ENCODE assay signal across 8 cellular contexts in the genomic region with DNA sequence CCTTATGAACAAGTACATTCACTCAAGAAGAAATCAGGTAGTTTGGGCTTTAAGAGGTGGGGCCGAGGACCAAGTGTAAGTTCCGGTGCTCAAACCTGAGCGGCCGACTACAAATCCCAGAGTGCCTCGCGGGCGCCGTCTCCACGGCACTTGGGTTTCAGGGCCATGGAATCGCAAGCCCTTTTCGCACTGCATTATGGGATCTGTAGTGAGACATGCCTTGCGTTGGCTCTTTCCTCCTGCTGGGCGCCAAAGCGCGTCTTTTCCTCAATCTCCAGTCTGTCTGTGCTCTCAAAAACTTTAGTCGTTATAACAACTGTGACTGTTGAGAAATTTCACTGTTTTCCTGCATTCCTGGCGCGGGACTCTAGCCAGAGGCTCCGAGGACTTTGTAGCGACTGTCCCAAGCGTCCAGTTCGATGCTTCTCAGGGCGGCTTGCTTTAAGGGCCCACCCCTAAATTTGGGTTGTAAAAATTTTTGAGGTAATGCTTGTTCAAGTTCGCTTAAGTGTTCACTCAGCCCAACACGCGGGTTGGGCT. TPM values are rescaled to one million over a fixed set of nuclear protein-coding genes. Genes with fewer than 3 reads are reported as not detected.
A peak's percentile ranks its signal among the peaks of the same experiment; 100 is the strongest.
DNase-seq lines count a peak whose midpoint lies in the region; ATAC-seq and TF ChIP-seq lines count a peak whose summit lies in the region.

No MANE protein-coding gene starts in this region.

- peak overlapping the region; percentile 100 for H3K27ac Mint-ChIP-seq in activated CD4-positive, alpha-beta T cell treated with anti-CD3 and anti-CD28 coated beads, Interleukin-2, amount 10 ng/mL, durations not matched to agents 24 days and 14 days

- POLR2A ChIA-PET in BJ (lab: Charles Lee), result no interaction called here

- intact Hi-C loops in activated CD4-positive, alpha-beta T cell treated with anti-CD3 and anti-CD28 coated beads, Interleukin-2, amount 10 ng/mL, durations not matched to agents 24 days and 14 days (cut with micrococcal nuclease), result loop anchor here (1.0 to 2.0 kb wide), 4 partner anchors 400 to 780 kb away; partner anchors contain the start of genes EFHC1, LRRC1 and MCM3

- H3K27me3 Mint-ChIP-seq in activated CD4-positive, alpha-beta T cell treated with anti-CD3 and anti-CD28 coated beads, Interleukin-2, amount 10 ng/mL, durations not matched to agents 24 days and 14 days, result no peaks in the 10 kb centered on the region

- H3K9me3 Mint-ChIP-seq in activated CD4-positive, alpha-beta T cell treated with anti-CD3 and anti-CD28 coated beads, Interleukin-2, amount 10 ng/mL, durations not matched to agents 24 days and 14 days, result no peaks in the 10 kb centered on the region

- ATAC-seq in GM19372 (IDR thresholded peaks at IDR 0.05; ENCODE audit: low read depth, unreplicated experiment), result peak; percentile 70
- ATAC-seq in HG03520 (IDR thresholded peaks at IDR 0.05; ENCODE audit: unreplicated experiment), result peak; percentile 75

- H3K27me3 ChIP-seq in BJ (ENCODE audit: control insufficient read depth, insufficient read depth, low read length) (no peaks in the 10 kb centered on the region), layer of hippocampus (ENCODE audit: control insufficient read depth, insufficient read depth, low read length) (no peaks in the 10 kb centered on the region)

- peak; percentile 23; the same call in 1 of the 2 replicates for TF ChIP-seq CTCF in BJ (IDR thresholded peaks at IDR 0.05; ENCODE audit: insufficient read depth, low read depth, low read length)
- TF ChIP-seq CTCF in coronary artery (IDR thresholded peaks at IDR 0.05), result no peak

- H3K4me1 Mint-ChIP-seq in activated CD4-positive, alpha-beta T cell treated with anti-CD3 and anti-CD28 coated beads, Interleukin-2, amount 10 ng/mL, durations not matched to agents 24 days and 14 days, result peaks cover 46% of the 10 kb centered on the region

- CTCF ChIA-PET in BJ (lab: Yijun Ruan, JAX), result interaction anchor here (1.5 to 1.7 kb wide), 2 partner anchors 68 to 419 kb away, joined by 3 to 5 read pairs; no protein-coding TSS in a partner anchor

- H3K36me3 ChIP-seq in BJ (ENCODE audit: control insufficient read depth, insufficient read depth, low read length), result no peaks in the 10 kb centered on the region

- H3K4me3 ChIP-seq in BJ (ENCODE audit: low read depth, low read length) (peak overlapping the region; percentile 68), coronary artery (peak overlapping the region; percentile 99)

- peak overlapping the region; percentile 90 to 97 for H3K27ac ChIP-seq in coronary artery
- H3K27ac ChIP-seq in layer of hippocampus (ENCODE audit: low read depth, low read length), result peak overlapping the region; percentile 92

- peaks cover 8% of the 10 kb centered on the region for H3K36me3 Mint-ChIP-seq in activated CD4-positive, alpha-beta T cell treated with anti-CD3 and anti-CD28 coated beads, Interleukin-2, amount 10 ng/mL, durations not matched to agents 24 days and 14 days (ENCODE audit: low read depth)

- peak; percentile 88 for DNase-seq in BJ (ENCODE audit: low read depth)
- DNase-seq in NCI-H526 treated with DMSO at 0.1 percent for 48 hours (lab: John Stamatoyannopoulos, UW), result peak; percentile 94
- DNase-seq in activated CD4-positive, alpha-beta T cell treated with anti-CD3 and anti-CD28 coated beads, Interleukin-2, amount 10 ng/mL, durations not matched to agents 24 days and 14 days, result peak; percentile 98
- peak; percentile 98 for DNase-seq in coronary artery (ENCODE audit: low spot score)
- DNase-seq in stimulated activated CD4-positive, alpha-beta T cell treated with anti-CD3 and anti-CD28 coated beads, Interleukin-1b, Interleukin-23, amount 100 ng/mL, for 1 hour (ENCODE audit: low read depth in 2 of 2), result peak; percentile 81 to 84

- H3K4me3 Mint-ChIP-seq in activated CD4-positive, alpha-beta T cell treated with anti-CD3 and anti-CD28 coated beads, Interleukin-2, amount 10 ng/mL, durations not matched to agents 24 days and 14 days, result peak overlapping the region; percentile 100

RNA-seq across cellular contexts. Expression of gene FBXO9, which starts 0.4 kb away (rescaled TPM):
- 78.9 and 83.5 TPM in 2 replicates for polyA plus RNA-seq in BJ (2011; rRNA removed)
- polyA minus RNA-seq in BJ (2011; rRNA and poly(A)+ RNA removed), result 33.0 and 38.4 TPM in 2 replicates
- 65.2 and 67.1 TPM in 2 replicates for total RNA-seq in activated CD4-positive, alpha-beta T cell treated with anti-CD3 and anti-CD28 coated beads, Interleukin-2, amount 10 ng/mL, durations not matched to agents 24 days and 14 days

RNA-seq across cellular contexts. Expression of gene CILK1, which starts 3.2 kb away (rescaled TPM):
- polyA plus RNA-seq in BJ (2011; rRNA removed), result 12.9 and 15.2 TPM in 2 replicates
- polyA minus RNA-seq in BJ (2011; rRNA and poly(A)+ RNA removed), result 8.6 and 8.7 TPM in 2 replicates
- total RNA-seq in activated CD4-positive, alpha-beta T cell treated with anti-CD3 and anti-CD28 coated beads, Interleukin-2, amount 10 ng/mL, durations not matched to agents 24 days and 14 days, result 10.2 TPM in 2 replicates

Comparison
In these comparisons a context has a peak if more than half of its experiments do, and no peak if none do; other contexts are left out.
1. Peak in every context shown above with its lines: DNase-seq, ATAC-seq, H3K4me3 ChIP-seq and H3K27ac ChIP-seq.